22 cellular contexts compared by ENCODE assay signal in genomic region chr7:4080013-4080412, GRCh38.
DNase-seq lines count a peak whose midpoint lies in the region; ATAC-seq and TF ChIP-seq lines count a peak whose summit lies in the region.
"Had no signal": no experiment of that assay in that cellular context is flagged by ENCODE, and none has a peak within 500 bp of the region (broad histone marks: within the 10 kb centered on the region; RNA-seq: fewer than 3 reads in every experiment).

No MANE protein-coding gene starts in this region.

- H3K27me3 Mint-ChIP-seq in type B pancreatic cell, result no peaks in the 10 kb centered on the region
- H3K27me3 Mint-ChIP-seq in stimulated activated naive CD8-positive, alpha-beta T cell treated with anti-CD3 and anti-CD28 coated beads, Interleukin-15, amount 100 ng/mL, for 72 hours, result no peaks in the 10 kb centered on the region
- H3K27me3 Mint-ChIP-seq: CD4-positive, CD25-positive, alpha-beta regulatory T cell had no signal

- DNase-seq in A673 (ENCODE audit: low spot score) (peak; percentile 88), MG63 (peak; percentile 37), mucosa of gallbladder (ENCODE audit: low spot score) (peak; percentile 2), type B pancreatic cell (ENCODE audit: extremely low spot score, unreplicated experiment) (peak; percentile 48), esophagus muscularis mucosa (ENCODE audit: extremely low spot score) (no peak)
- no peak for DNase-seq in stimulated activated naive CD8-positive, alpha-beta T cell treated with anti-CD3 and anti-CD28 coated beads, Interleukin-15, amount 100 ng/mL, for 72 hours
- DNase-seq: CD4-positive, CD25-positive, alpha-beta regulatory T cell; EL; GF-D8; Kasumi-1; NCI-H1417; NCI-H1694 treated with DMSO at 0.1 percent for 48 hours; NCI-H2081 treated with DMSO at 0.1 percent for 48 hours; NCI-H510A; NCI-H774; NK-92 treated with Interleukin-12 subunit alpha and Interleukin-12 subunit beta, amount 100 ng/mL, for 24 hours; SIG-M5 had no signal

- POLR2A ChIA-PET in A673 (lab: Charles Lee; ENCODE audit: low non-redundant PET), result no interaction called here

- TF ChIP-seq CTCF in A673 (conservative IDR thresholded peaks at IDR 0.05; ENCODE audit: low read depth, low read length), result no peak
- TF ChIP-seq CTCF in type B pancreatic cell (conservative IDR thresholded peaks at IDR 0.05), result no peak
- no peak for TF ChIP-seq CTCF in esophagus muscularis mucosa (IDR thresholded peaks at IDR 0.05)

- peaks cover 5% of the 10 kb centered on the region for H3K9me3 Mint-ChIP-seq in type B pancreatic cell
- H3K9me3 Mint-ChIP-seq in stimulated activated naive CD8-positive, alpha-beta T cell treated with anti-CD3 and anti-CD28 coated beads, Interleukin-15, amount 100 ng/mL, for 72 hours, result peaks cover 5 to 6% of the 10 kb centered on the region in 2 donors

- no peak overlapping the region for H3K27ac Mint-ChIP-seq in type B pancreatic cell
- no peak overlapping the region for H3K27ac Mint-ChIP-seq in stimulated activated naive CD8-positive, alpha-beta T cell treated with anti-CD3 and anti-CD28 coated beads, Interleukin-15, amount 100 ng/mL, for 72 hours
- H3K27ac Mint-ChIP-seq: CD4-positive, CD25-positive, alpha-beta regulatory T cell; GM23338 had no signal

- H3K9me3 ChIP-seq in A673 (ENCODE audit: low read depth, low read length, poor library complexity, severe bottlenecking) (no peaks in the 10 kb centered on the region), MG63 (no peaks in the 10 kb centered on the region), esophagus muscularis mucosa (no peaks in the 10 kb centered on the region)
- H3K9me3 ChIP-seq: HAP-1 had no signal

- TF ChIP-seq POLR2A in esophagus muscularis mucosa (IDR thresholded peaks at IDR 0.05; ENCODE audit: low read depth), result no peak

- H3K36me3 ChIP-seq in A673 (ENCODE audit: insufficient read depth, low read length, poor library complexity, severe bottlenecking) (no peaks in the 10 kb centered on the region), MG63 (no peaks in the 10 kb centered on the region), esophagus muscularis mucosa (no peaks in the 10 kb centered on the region)
- H3K36me3 ChIP-seq: HAP-1 had no signal

- H3K4me1 ChIP-seq in A673 (ENCODE audit: insufficient read depth, low read length, poor library complexity, severe bottlenecking) (peaks cover 7% of the 10 kb centered on the region), esophagus muscularis mucosa (no peaks in the 10 kb centered on the region)
- H3K4me1 ChIP-seq: HAP-1 had no signal

- H3K4me3 ChIP-seq in A673 (ENCODE audit: low read depth, low read length, poor library complexity, severe bottlenecking), result no peak overlapping the region
- H3K4me3 ChIP-seq in MG63, result no peak overlapping the region
- no peak overlapping the region for H3K4me3 ChIP-seq in esophagus muscularis mucosa
- H3K4me3 ChIP-seq: GM23338, HAP-1 had no signal

- intact Hi-C loops in A673 (cut with micrococcal nuclease; ENCODE audit: unreplicated experiment) (loop anchor here (10.0 kb wide), 1 partner anchor 445 kb away; no protein-coding TSS in a partner anchor), esophagus muscularis mucosa (cut with DNase I) (no loop called here)

- no peaks in the 10 kb centered on the region for H3K27me3 ChIP-seq in A673 (replicated peaks; ENCODE audit: insufficient read depth, low read depth, low read length, poor library complexity)
- H3K27me3 ChIP-seq in MG63, result no peaks in the 10 kb centered on the region
- no peaks in the 10 kb centered on the region for H3K27me3 ChIP-seq in esophagus muscularis mucosa

- 71% methylated on average over 12 of the region's 12 CpGs for WGBS in esophagus muscularis mucosa

- H3K4me1 Mint-ChIP-seq in type B pancreatic cell (ENCODE audit: unreplicated experiment), result no peaks in the 10 kb centered on the region
- no peaks in the 10 kb centered on the region for H3K4me1 Mint-ChIP-seq in stimulated activated naive CD8-positive, alpha-beta T cell treated with anti-CD3 and anti-CD28 coated beads, Interleukin-15, amount 100 ng/mL, for 72 hours
- H3K4me1 Mint-ChIP-seq: CD4-positive, CD25-positive, alpha-beta regulatory T cell had no signal

- no peak for TF ChIP-seq EP300 in esophagus muscularis mucosa (IDR thresholded peaks at IDR 0.05)

- ATAC-seq in stimulated activated naive CD8-positive, alpha-beta T cell treated with anti-CD3 and anti-CD28 coated beads, Interleukin-15, amount 100 ng/mL, for 72 hours, result no peak
- no peak for ATAC-seq in HG03378 (IDR thresholded peaks at IDR 0.05; ENCODE audit: unreplicated experiment)
- ATAC-seq: GM23338, SK-N-SH treated with all-trans-retinoic acid at 6 μM for 48 hours had no signal

- peaks cover 20% of the 10 kb centered on the region for H3K36me3 Mint-ChIP-seq in type B pancreatic cell
- H3K36me3 Mint-ChIP-seq: CD4-positive, CD25-positive, alpha-beta regulatory T cell had no signal

- no TSS peak for BruUV-seq in A673 (replicated peaks; lab: Mats Ljungman, UMichigan)

- CTCF ChIA-PET in A673 (lab: Charles Lee), result no interaction called here

- no peak overlapping the region for H3K4me3 Mint-ChIP-seq in type B pancreatic cell
- no peak overlapping the region for H3K4me3 Mint-ChIP-seq in stimulated activated naive CD8-positive, alpha-beta T cell treated with anti-CD3 and anti-CD28 coated beads, Interleukin-15, amount 100 ng/mL, for 72 hours
- H3K4me3 Mint-ChIP-seq: GM23338 had no signal

- no peak overlapping the region for H3K27ac ChIP-seq in A673 (ENCODE audit: low read depth, low read length, poor library complexity, severe bottlenecking)
- H3K27ac ChIP-seq in esophagus muscularis mucosa (replicated peaks in 1 of 4), result no peak overlapping the region
- H3K27ac ChIP-seq: RWPE1 had no signal

Comparison
In these comparisons a context has a peak if more than half of its experiments do, and no peak if none do; other contexts are left out.
1. DNase-seq: peak in A673 (single experiment), MG63 (single experiment), mucosa of gallbladder (single experiment) and type B pancreatic cell (single experiment); none in esophagus muscularis mucosa (single experiment) and stimulated activated naive CD8-positive, alpha-beta T cell treated with anti-CD3 and anti-CD28 coated beads, Interleukin-15, amount 100 ng/mL, for 72 hours (0 of 2).